In the genomic region with DNA sequence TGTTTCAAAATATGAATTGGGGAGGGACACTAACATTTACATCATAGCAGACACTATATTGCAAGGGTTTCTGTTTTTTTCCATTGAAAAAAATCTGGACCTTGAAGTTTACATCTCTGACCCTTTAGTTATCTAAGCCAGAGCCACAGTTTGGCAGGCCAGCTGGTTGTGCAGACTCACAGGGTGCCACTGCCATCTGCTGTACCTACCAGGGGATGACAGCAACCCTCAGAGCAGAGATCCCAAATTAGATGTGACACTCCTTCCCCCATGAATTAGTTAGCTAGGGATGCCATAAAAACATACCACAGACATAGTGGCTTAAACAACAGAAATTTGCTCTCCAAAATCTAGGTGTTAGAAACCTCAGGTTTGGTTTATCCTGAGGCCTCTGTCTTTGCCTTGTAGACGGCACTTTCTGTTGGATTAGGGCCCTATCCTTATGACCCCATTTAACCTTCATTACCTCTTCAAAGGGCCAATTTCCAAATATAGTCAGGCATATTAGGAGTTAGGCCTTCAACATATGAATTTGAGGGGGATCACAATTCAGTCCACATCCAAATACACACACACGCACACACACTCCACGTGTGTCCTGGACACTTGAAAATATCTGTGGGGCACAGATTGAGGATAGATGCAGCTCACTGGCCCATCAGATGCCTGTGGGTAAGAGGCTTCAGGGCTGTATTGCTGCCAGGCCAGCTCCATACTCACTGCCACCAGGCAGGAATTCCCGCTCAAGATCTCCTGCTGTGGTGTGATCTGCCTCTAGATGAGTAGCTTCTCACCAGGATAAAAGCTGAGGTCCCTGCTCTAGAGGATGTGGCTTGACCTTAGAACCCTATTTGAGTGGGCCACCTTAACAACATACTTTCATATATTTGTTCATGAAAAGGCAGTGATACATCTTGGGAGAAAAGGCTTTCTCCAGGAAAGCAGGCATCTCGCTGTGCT, we compare ENCODE assay signal across 8 cellular contexts.
DNase-seq lines count a peak whose midpoint lies in the region; ATAC-seq and TF ChIP-seq lines count a peak whose summit lies in the region.

No MANE protein-coding gene starts in this region.

- BruUV-seq in A673 (replicated peaks; lab: Mats Ljungman, UMichigan) (no TSS peak), PC-3 (replicated peaks; lab: Mats Ljungman, UMichigan) (no TSS peak)

- H3K4me2 ChIP-seq in PC-3 (ENCODE audit: low read length): no peak overlapping the region

- H3K27me3 ChIP-seq in A673 (replicated peaks; ENCODE audit: insufficient read depth, low read depth, low read length, poor library complexity): no peaks in the 10 kb centered on the region
- peaks cover 27% of the 10 kb centered on the region for H3K27me3 ChIP-seq in PC-3 (ENCODE audit: low read length)

- no peak overlapping the region for H2AFZ ChIP-seq in PC-3 (ENCODE audit: low read length)

- TF ChIP-seq CTCF in A673 (conservative IDR thresholded peaks at IDR 0.05; ENCODE audit: low read depth, low read length) (peak; percentile 87), PC-3 (conservative IDR thresholded peaks at IDR 0.05; ENCODE audit: low read depth, low read length) (peak; percentile 50), fibroblast of mammary gland (conservative IDR thresholded peaks at IDR 0.05; ENCODE audit: control insufficient read depth, insufficient read depth, low read depth, low read length) (peak; percentile 56)

- H3K9me3 ChIP-seq in A673 (ENCODE audit: low read depth, low read length, poor library complexity, severe bottlenecking): no peaks in the 10 kb centered on the region
- no peaks in the 10 kb centered on the region for H3K9me3 ChIP-seq in PC-3 (ENCODE audit: low read length)

- H3K4me1 ChIP-seq in A673 (ENCODE audit: insufficient read depth, low read length, poor library complexity, severe bottlenecking) (peaks cover 45% of the 10 kb centered on the region), PC-3 (ENCODE audit: insufficient read depth, low read length) (no peaks in the 10 kb centered on the region)

- H3F3A ChIP-seq in PC-3 (ENCODE audit: low read length, unreplicated experiment): no peaks in the 10 kb centered on the region

- intact Hi-C loops in A673 (cut with micrococcal nuclease; ENCODE audit: unreplicated experiment): loop anchor here (2.0 to 10.0 kb wide), 6 partner anchors 461 to 1931 kb away; partner anchors contain the start of gene NKAIN2
- intact Hi-C loops in PC-3 (cut with micrococcal nuclease): loop anchor here (5.0 kb wide), 1 partner anchor 994 kb away; the partner anchor contains the start of gene NKAIN2
- intact Hi-C loops in posterior cingulate gyrus (cut with DNase I): loop anchor here (2.0 to 10.0 kb wide), 4 partner anchors 831 to 1379 kb away; partner anchors contain the start of gene NKAIN2

- no peak overlapping the region for H3K4me3 ChIP-seq in A673 (ENCODE audit: low read depth, low read length, poor library complexity, severe bottlenecking)
- no peak overlapping the region for H3K4me3 ChIP-seq in PC-3 (ENCODE audit: low read length)
- H3K4me3 ChIP-seq in fibroblast of mammary gland (ENCODE audit: control insufficient read depth, low read depth, low read length): no peak overlapping the region

- DNase-seq in A673 (ENCODE audit: low spot score) (peak; percentile 74), HCEC 1CT (peak; percentile 38), PC-3 (peak; percentile 18), fibroblast of mammary gland (ENCODE audit: low read depth) (peak; percentile 23), posterior cingulate gyrus (peak; percentile 42 to 94 (median 58)), HuH-7.5 (ENCODE audit: low spot score) (no peak)
- DNase-seq in activated CD8-positive, alpha-beta memory T cell treated with anti-CD3 and anti-CD28 coated beads, Interleukin-2, amount 50 U/mL, for 48 hours: no peak
- DNase-seq in stimulated activated CD4-positive, alpha-beta T cell treated with anti-CD3 and anti-CD28 coated beads, Interleukin-4, amount 100 ng/mL, for 4 hours: no peak

- H4K20me1 ChIP-seq in PC-3 (ENCODE audit: low read length): no peaks in the 10 kb centered on the region

- H3K36me3 ChIP-seq in A673 (ENCODE audit: insufficient read depth, low read length, poor library complexity, severe bottlenecking): no peaks in the 10 kb centered on the region
- no peaks in the 10 kb centered on the region for H3K36me3 ChIP-seq in PC-3 (ENCODE audit: low read depth, low read length)

- H3K9me2 ChIP-seq in PC-3 (replicated peaks; ENCODE audit: low read length): no peaks in the 10 kb centered on the region

- H3K79me2 ChIP-seq in PC-3 (ENCODE audit: low read length): no peaks in the 10 kb centered on the region

- H3K27ac ChIP-seq in A673 (ENCODE audit: low read depth, low read length, poor library complexity, severe bottlenecking): no peak overlapping the region
- H3K27ac ChIP-seq in PC-3 (ENCODE audit: low read length): no peak overlapping the region

- CTCF ChIA-PET in A673 (lab: Charles Lee) (interaction anchor here (0.6 to 1.6 kb wide), 4 partner anchors 15 to 1081 kb away, joined by 3 to 12 read pairs (median 4); no protein-coding TSS in a partner anchor), PC-3 (lab: Charles Lee) (no interaction called here)

- no peak overlapping the region for H3K9ac ChIP-seq in PC-3 (ENCODE audit: low read length)

- peak; percentile 48 for ATAC-seq in PC-3

- POLR2A ChIA-PET in A673 (lab: Charles Lee; ENCODE audit: low non-redundant PET) (interaction anchor here (0.5 kb wide), 1 partner anchor 16 kb away, joined by 5 read pairs; no protein-coding TSS in a partner anchor), PC-3 (lab: Charles Lee; ENCODE audit: unreplicated experiment) (no interaction called here)

Comparison
In these comparisons a context has a peak if more than half of its experiments do, and no peak if none do; other contexts are left out.
1. DNase-seq: peak in A673 (single experiment), HCEC 1CT (single experiment), PC-3 (single experiment), fibroblast of mammary gland (single experiment) and posterior cingulate gyrus (10 of 10); none in activated CD8-positive, alpha-beta memory T cell treated with anti-CD3 and anti-CD28 coated beads, Interleukin-2, amount 50 U/mL, for 48 hours (single experiment), HuH-7.5 (single experiment) and stimulated activated CD4-positive, alpha-beta T cell treated with anti-CD3 and anti-CD28 coated beads, Interleukin-4, amount 100 ng/mL, for 4 hours (0 of 2).
2. Peak in every context shown above with its lines, with median percentiles within 50 percentile points of each other: CTCF ChIP-seq.